ENCODE assay signal across 26 cellular contexts in genomic region chr3:153397806-153398205, GRCh38.
"Had no signal": no experiment of that assay in that cellular context is flagged by ENCODE, and none has a peak within 500 bp of the region (broad histone marks: within the 10 kb centered on the region; RNA-seq: fewer than 3 reads in every experiment).

No MANE protein-coding gene starts in this region.

- H3K9me3 ChIP-seq: pancreas, prostate gland, uterus had no signal

- H3K36me3 Mint-ChIP-seq: type B pancreatic cell had no signal

- DNase-seq: islet precursor cell; left ventricle myocardium inferior; mesendoderm; naive B cell; natural killer cell; nephron progenitor cell; nucleus accumbens; pancreas; posterior cingulate gyrus; retina; right cardiac atrium; stimulated activated CD4-positive, alpha-beta T cell treated with anti-CD3 and anti-CD28 coated beads, Interleukin-12 subunit alpha, Interleukin-12 subunit beta, amount 100 ng/mL, for 4 hours; stimulated activated CD4-positive, alpha-beta T cell treated with anti-CD3 and anti-CD28 coated beads, Interleukin-15, amount 100 ng/mL, for 24 hours; stimulated activated CD4-positive, alpha-beta T cell treated with anti-CD3 and anti-CD28 coated beads, Interleukin-2, amount 100 ng/mL, for 24 hours; stimulated activated CD4-positive, alpha-beta T cell treated with anti-CD3 and anti-CD28 coated beads, Interleukin-4, amount 100 ng/mL, for 1 hour; stimulated activated naive B cell treated with anti-CD40 and anti-IgM and Interleukin-4, amounts not matched to agents 10 μg/mL and 1 μg/mL and 100 μg/mL, for 72 hours; substantia nigra; uterus had no signal

- H3K4me1 Mint-ChIP-seq: mesothelial cell of epicardium had no signal

- ATAC-seq: natural killer cell; pancreas; right cardiac atrium; sciatic nerve; stimulated activated naive B cell treated with anti-CD40 and anti-IgM and Interleukin-4, amounts not matched to agents 10 μg/mL and 1 μg/mL and 100 μg/mL, for 72 hours had no signal

- H3K4me3 Mint-ChIP-seq: mesothelial cell of epicardium; naive B cell; natural killer cell; nephron progenitor cell; stimulated activated naive B cell treated with anti-CD40 and anti-IgM and Interleukin-4, amounts not matched to agents 10 μg/mL and 1 μg/mL and 100 μg/mL, for 72 hours; stimulated activated naive CD8-positive, alpha-beta T cell treated with anti-CD3 and anti-CD28 coated beads, Interleukin-15, Interleukin-2, amounts not matched to agents 100 ng/mL and 50 ng/mL, for 24 hours; type B pancreatic cell had no signal

- H3K36me3 ChIP-seq: left ventricle myocardium inferior, pancreas, prostate gland, tibial nerve, uterus had no signal

- H3K4me3 ChIP-seq: left ventricle myocardium inferior, lung, pancreas, prostate gland, skin epidermis, tibial nerve, uterus had no signal

- H3K4me1 ChIP-seq: left ventricle myocardium inferior, pancreas, prostate gland, uterus had no signal

- H3K27ac Mint-ChIP-seq: mesothelial cell of epicardium; naive B cell; natural killer cell; nephron progenitor cell; stimulated activated naive B cell treated with anti-CD40 and anti-IgM and Interleukin-4, amounts not matched to agents 10 μg/mL and 1 μg/mL and 100 μg/mL, for 72 hours; stimulated activated naive CD8-positive, alpha-beta T cell treated with anti-CD3 and anti-CD28 coated beads, Interleukin-15, Interleukin-2, amounts not matched to agents 100 ng/mL and 50 ng/mL, for 24 hours; type B pancreatic cell had no signal

- H3K9me3 Mint-ChIP-seq: type B pancreatic cell had no signal

- H3K27me3 ChIP-seq: pancreas, tibial nerve, uterus had no signal

- H3K27me3 Mint-ChIP-seq: naive B cell; stimulated activated naive CD8-positive, alpha-beta T cell treated with anti-CD3 and anti-CD28 coated beads, Interleukin-15, Interleukin-2, amounts not matched to agents 100 ng/mL and 50 ng/mL, for 24 hours; type B pancreatic cell had no signal

- H3K27ac ChIP-seq: left ventricle myocardium inferior, pancreas, prostate gland, skin epidermis, tibial nerve, uterus had no signal
